23 cellular contexts compared by ENCODE assay signal in the genomic region with DNA sequence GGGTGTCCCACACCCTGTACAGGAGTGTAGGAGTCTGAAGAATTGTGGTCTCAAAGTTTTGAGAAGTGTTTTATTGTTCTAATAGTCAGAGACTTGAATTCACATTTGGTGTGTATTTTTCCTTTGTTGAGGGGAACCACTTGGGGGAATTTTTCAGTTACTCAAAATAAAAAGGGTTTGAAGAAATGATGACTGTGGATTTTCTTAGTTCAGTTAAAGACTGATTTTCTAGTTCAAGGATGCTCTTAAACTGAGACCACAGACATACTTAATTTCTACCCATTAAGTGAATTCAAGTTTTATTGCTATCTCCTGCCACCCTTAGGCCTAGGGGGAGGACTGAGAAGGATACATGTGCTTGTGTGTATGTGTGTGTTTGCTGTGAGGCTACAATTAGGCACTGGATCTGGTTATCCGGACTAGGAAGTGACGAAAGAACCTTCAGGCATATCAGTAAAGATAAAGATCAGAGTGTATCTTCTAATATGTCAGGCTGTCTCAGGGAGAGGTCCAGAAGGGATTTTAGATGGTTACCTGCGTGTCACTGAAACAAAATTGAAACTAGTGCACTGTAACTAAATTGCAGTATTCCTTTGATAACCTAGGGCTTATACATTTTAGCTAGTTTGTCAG.
"Had no signal": no experiment of that assay in that cellular context is flagged by ENCODE, and none has a peak within 500 bp of the region (broad histone marks: within the 10 kb centered on the region; RNA-seq: fewer than 3 reads in every experiment).

No MANE protein-coding gene starts in this region.

- H3K36me3 ChIP-seq: Peyer's patch, SJCRH30 had no signal

- H3K4me3 ChIP-seq: K562, PC-9, Peyer's patch, SJCRH30, SK-N-MC had no signal

- H3K27me3 ChIP-seq: Peyer's patch, SJCRH30 had no signal

- ATAC-seq: K562, Right ventricle myocardium inferior, T-helper 17 cell had no signal

- H3K9me3 ChIP-seq: Peyer's patch, SJCRH30 had no signal

- H2AFZ ChIP-seq: PC-9 had no signal

- H3K9ac ChIP-seq: KMS-11 had no signal

- H3K4me1 ChIP-seq: Peyer's patch, SJCRH30 had no signal

- H3K4me2 ChIP-seq: KMS-11, PC-9 had no signal

- H3K27ac ChIP-seq: KMS-11, PC-9, Peyer's patch, SJCRH30, SK-N-MC had no signal

- DNase-seq: Kasumi-1, MM.1S, NCI-H1092 treated with DMSO at 0.1 percent for 48 hours, NCI-H1436, NCI-H187 treated with DMSO at 0.1 percent for 48 hours, NCI-H2029 treated with DMSO at 0.1 percent for 48 hours, NCI-H2171, NCI-H226, NCI-H446, NCI-H510A, NCI-H524 treated with DMSO at 0.1 percent for 48 hours, NCI-H774, OCI-M1, PC-9, Peyer's patch, SHP77 treated with DMSO at 0.1 percent for 48 hours, SJCRH30, T-helper 1 cell, T-helper 17 cell had no signal

- FAIRE-seq: K562 had no signal
